Comparison of ENCODE assay signal across 1 cellular context in genomic region chr11:75561426-75562047, GRCh38.
TF ChIP-seq lines count a peak whose summit lies in the region.

No MANE protein-coding gene starts in this region.

TF ChIP-seq in IMR-90, 13 proteins besides CTCF, POLR2A, EP300 and RAD21:
- TF ChIP-seq NFE2L2 (IDR thresholded peaks at IDR 0.05; ENCODE audit: low read depth, low read length) (no peak), BHLHE40 (IDR thresholded peaks at IDR 0.05; ENCODE audit: low read depth, low read length) (no peak), CHD1 (IDR thresholded peaks at IDR 0.05; ENCODE audit: low read depth, low read length) (no peak), FOS (IDR thresholded peaks at IDR 0.05; ENCODE audit: low read depth, low read length) (no peak), SMC3 (IDR thresholded peaks at IDR 0.05; ENCODE audit: low read depth, low read length) (no peak), RCOR1 (IDR thresholded peaks at IDR 0.05; ENCODE audit: insufficient replicate concordance, low read length) (no peak), MXI1 (IDR thresholded peaks at IDR 0.05; ENCODE audit: borderline replicate concordance, low read depth, low read length) (no peak), CEBPB (IDR thresholded peaks at IDR 0.05; ENCODE audit: low read depth, low read length) (no peak), RFX5 (IDR thresholded peaks at IDR 0.05; ENCODE audit: low read depth, low read length) (no peak), MAFK (IDR thresholded peaks at IDR 0.05; ENCODE audit: low read depth, low read length) (no peak)
TF ChIP-seq in IMR-90: peak in this region for 0.
